ENCODE assay signal across 29 cellular contexts in the genomic region with DNA sequence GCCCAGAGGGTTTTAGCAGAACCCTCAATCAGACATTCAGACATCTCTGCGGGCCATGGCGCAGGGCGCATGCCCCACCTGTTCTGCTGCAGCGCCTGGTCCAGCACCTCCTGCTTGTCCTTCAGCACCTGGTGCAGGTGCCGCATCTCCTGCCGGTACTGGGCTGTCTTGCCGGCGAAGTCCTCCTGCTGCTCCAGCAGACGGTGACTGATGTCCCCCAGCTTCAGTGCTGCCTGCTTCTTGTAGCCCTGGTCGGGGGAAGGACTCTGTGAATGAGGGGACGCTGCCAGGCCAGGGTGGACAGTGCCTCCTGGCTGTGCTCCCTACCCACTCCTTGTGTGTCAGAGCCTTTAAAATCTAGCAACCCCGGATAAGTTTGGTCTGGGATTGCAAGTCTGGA. TPM values are rescaled to one million over a fixed set of nuclear protein-coding genes. Genes with fewer than 3 reads are reported as not detected.
"Had no signal": no experiment of that assay in that cellular context is flagged by ENCODE, and none has a peak within 500 bp of the region (broad histone marks: within the 10 kb centered on the region; RNA-seq: fewer than 3 reads in every experiment).

No MANE protein-coding gene starts in this region.

- ATAC-seq: left cardiac atrium; naive thymus-derived CD4-positive, alpha-beta T cell; right cardiac atrium; stimulated activated naive CD8-positive, alpha-beta T cell treated with anti-CD3 and anti-CD28 coated beads, Interleukin-15, Interleukin-2, amounts not matched to agents 100 U/mL and 50 U/mL, for 24 hours had no signal

- H3K4me3 Mint-ChIP-seq: activated CD4-positive, alpha-beta memory T cell treated with anti-CD3 and anti-CD28 coated beads for 36 hours; activated CD4-positive, alpha-beta T cell treated with anti-CD3 and anti-CD28 coated beads, Interleukin-2, amount 10 ng/mL, durations not matched to agents 24 days and 14 days; activated T-helper 17 cell treated with anti-CD3 and anti-CD28 coated beads, Interleukin-2, amount 50 U/mL, for 72 hours; dendritic cell treated with granulocyte-macrophage colony-stimulating factor and Interleukin-4, amounts not matched to agents 40 ng/mL and 50 ng/mL, for 4 days; naive thymus-derived CD4-positive, alpha-beta T cell; type B pancreatic cell had no signal

- H3K9me3 Mint-ChIP-seq: activated CD4-positive, alpha-beta memory T cell treated with anti-CD3 and anti-CD28 coated beads for 36 hours; activated CD4-positive, alpha-beta T cell treated with anti-CD3 and anti-CD28 coated beads, Interleukin-2, amount 10 ng/mL, durations not matched to agents 24 days and 14 days; activated T-helper 17 cell treated with anti-CD3 and anti-CD28 coated beads, Interleukin-2, amount 50 U/mL, for 72 hours; dendritic cell treated with granulocyte-macrophage colony-stimulating factor and Interleukin-4, amounts not matched to agents 40 ng/mL and 50 ng/mL, for 4 days; type B pancreatic cell had no signal

- H3K27ac Mint-ChIP-seq: activated CD4-positive, alpha-beta memory T cell treated with anti-CD3 and anti-CD28 coated beads for 36 hours; activated CD4-positive, alpha-beta T cell treated with anti-CD3 and anti-CD28 coated beads, Interleukin-2, amount 10 ng/mL, durations not matched to agents 24 days and 14 days; activated T-helper 17 cell treated with anti-CD3 and anti-CD28 coated beads, Interleukin-2, amount 50 U/mL, for 72 hours; dendritic cell treated with granulocyte-macrophage colony-stimulating factor and Interleukin-4, amounts not matched to agents 40 ng/mL and 50 ng/mL, for 4 days; naive thymus-derived CD4-positive, alpha-beta T cell; type B pancreatic cell had no signal

- H3K4me1 ChIP-seq: esophagus squamous epithelium, parathyroid adenoma had no signal

- H3K36me3 ChIP-seq: brain microvascular endothelial cell had no signal

- H3K4me3 ChIP-seq: esophagus squamous epithelium, thoracic aorta had no signal

- H3K27me3 ChIP-seq: brain microvascular endothelial cell, esophagus squamous epithelium had no signal

- H2AFZ ChIP-seq: parathyroid adenoma had no signal

- H3K9me3 ChIP-seq: esophagus squamous epithelium, thoracic aorta had no signal

- H3K79me2 ChIP-seq: parathyroid adenoma had no signal

- H3K9ac ChIP-seq: parathyroid adenoma had no signal

- H3K4me1 Mint-ChIP-seq: activated CD4-positive, alpha-beta T cell treated with anti-CD3 and anti-CD28 coated beads, Interleukin-2, amount 10 ng/mL, durations not matched to agents 24 days and 14 days; activated T-helper 17 cell treated with anti-CD3 and anti-CD28 coated beads, Interleukin-2, amount 50 U/mL, for 72 hours had no signal

- DNase-seq: activated CD4-positive, alpha-beta memory T cell treated with anti-CD3 and anti-CD28 coated beads for 36 hours; activated CD4-positive, alpha-beta T cell treated with anti-CD3 and anti-CD28 coated beads, Interleukin-2, amount 10 ng/mL, durations not matched to agents 24 days and 14 days; activated CD4-positive, CD25-positive, alpha-beta regulatory T cell treated with anti-CD3 and anti-CD28 coated beads, Interleukin-2, amount 50 U/mL, for 72 hours; activated CD8-positive, alpha-beta memory T cell treated with anti-CD3 and anti-CD28 coated beads, Interleukin-2, amount 50 U/mL, for 4 hours; activated gamma-delta T cell treated with Interleukin-2 at 50 U/mL for 16 hours; activated naive CD4-positive, alpha-beta T cell treated with anti-CD3 and anti-CD28 coated beads, Interleukin-2, amount 50 U/mL, for 16 hours; activated T-cell treated with anti-CD3 and anti-CD28 coated beads, Interleukin-2, amount 50 U/mL, for 1 hour; amniotic stem cell; brain microvascular endothelial cell; caudate nucleus; esophagus squamous epithelium; foreskin melanocyte; left cardiac atrium; midbrain; naive thymus-derived CD4-positive, alpha-beta T cell; nucleus accumbens; stimulated activated CD4-positive, alpha-beta T cell treated with anti-CD3 and anti-CD28 coated beads, Interleukin-4, amount 100 ng/mL, for 1 hour; stimulated activated naive CD8-positive, alpha-beta T cell treated with anti-CD3 and anti-CD28 coated beads, Interleukin-15, Interleukin-2, amounts not matched to agents 100 U/mL and 50 U/mL, for 24 hours; T-helper 2 cell had no signal

- H3K27me3 Mint-ChIP-seq: activated CD4-positive, alpha-beta memory T cell treated with anti-CD3 and anti-CD28 coated beads for 36 hours; activated CD4-positive, alpha-beta T cell treated with anti-CD3 and anti-CD28 coated beads, Interleukin-2, amount 10 ng/mL, durations not matched to agents 24 days and 14 days; activated T-helper 17 cell treated with anti-CD3 and anti-CD28 coated beads, Interleukin-2, amount 50 U/mL, for 72 hours; dendritic cell treated with granulocyte-macrophage colony-stimulating factor and Interleukin-4, amounts not matched to agents 40 ng/mL and 50 ng/mL, for 4 days; naive thymus-derived CD4-positive, alpha-beta T cell; type B pancreatic cell had no signal

- H3K27ac ChIP-seq: brain microvascular endothelial cell, epithelial cell of prostate, esophagus squamous epithelium, parathyroid adenoma, thoracic aorta had no signal

RNA-seq across cellular contexts. Expression of a gene that starts 12.2 kb away (rescaled TPM):
- total RNA-seq: activated CD4-positive, alpha-beta T cell treated with anti-CD3 and anti-CD28 coated beads, Interleukin-2, amount 10 ng/mL, durations not matched to agents 24 days and 14 days; activated CD8-positive, alpha-beta memory T cell treated with anti-CD3 and anti-CD28 coated beads for 36 hours; glomerular endothelial cell; pulmonary artery endothelial cell had no signal
- polyA plus RNA-seq: naive thymus-derived CD4-positive, alpha-beta T cell had no signal
